ENCODE assay signal across 21 cellular contexts in genomic region chr12:28540324-28540714, GRCh38.
"Had no signal": no experiment of that assay in that cellular context is flagged by ENCODE, and none has a peak within 500 bp of the region (broad histone marks: within the 10 kb centered on the region; RNA-seq: fewer than 3 reads in every experiment).

No MANE protein-coding gene starts in this region.

- H3K27ac Mint-ChIP-seq: activated T-cell treated with anti-CD3 and anti-CD28 coated beads, Interleukin-2, amount 50 U/mL, for 72 hours; naive thymus-derived CD8-positive, alpha-beta T cell; stimulated activated memory B cell treated with anti-CD40 and anti-IgM and Interleukin-4, amounts not matched to agents 10 μg/mL and 1 μg/mL and 100 μg/mL, for 72 hours; type B pancreatic cell had no signal

- H3K4me3 Mint-ChIP-seq: activated T-cell treated with anti-CD3 and anti-CD28 coated beads, Interleukin-2, amount 50 U/mL, for 72 hours; naive thymus-derived CD8-positive, alpha-beta T cell; stimulated activated memory B cell treated with anti-CD40 and anti-IgM and Interleukin-4, amounts not matched to agents 10 μg/mL and 1 μg/mL and 100 μg/mL, for 72 hours; type B pancreatic cell had no signal

- H3K27ac ChIP-seq: ascending aorta, esophagus squamous epithelium, hepatocyte, lower lobe of right lung, parathyroid adenoma, testis had no signal

- H3K9me3 Mint-ChIP-seq: stimulated activated memory B cell treated with anti-CD40 and anti-IgM and Interleukin-4, amounts not matched to agents 10 μg/mL and 1 μg/mL and 100 μg/mL, for 72 hours; type B pancreatic cell had no signal

- H3K27me3 ChIP-seq: ascending aorta, esophagus squamous epithelium, hepatocyte, testis had no signal

- DNase-seq: activated CD4-positive, alpha-beta T cell treated with anti-CD3 and anti-CD28 coated beads, Interleukin-2, amount 50 U/mL, for 4 hours; activated CD4-positive, CD25-positive, alpha-beta regulatory T cell treated with anti-CD3 and anti-CD28 coated beads, Interleukin-2, amount 50 U/mL, for 72 hours; activated effector memory CD4-positive, alpha-beta T cell treated with anti-CD3 and anti-CD28 coated beads, Interleukin-2, amount 50 U/mL, for 16 hours; activated naive CD4-positive, alpha-beta T cell treated with anti-CD3 and anti-CD28 coated beads, Interleukin-2, amount 50 U/mL, for 16 hours; activated T-cell treated with anti-CD3 and anti-CD28 coated beads, Interleukin-2, amount 50 U/mL, for 72 hours; cerebellar nuclear complex; effector CD4-positive, alpha-beta T cell; esophagus squamous epithelium; lower lobe of right lung; naive thymus-derived CD8-positive, alpha-beta T cell; stimulated activated CD4-positive, alpha-beta T cell treated with anti-CD3 and anti-CD28 coated beads, Interleukin-4, amount 100 ng/mL, for 24 hours; T1000; testis had no signal

- FAIRE-seq: bronchial epithelial cell, islet of Langerhans had no signal

- H3K4me1 ChIP-seq: ascending aorta, lower lobe of right lung, parathyroid adenoma, testis had no signal

- H3K9me3 ChIP-seq: ascending aorta, esophagus squamous epithelium, lower lobe of right lung, testis had no signal

- H3K4me3 ChIP-seq: ascending aorta, esophagus squamous epithelium, hepatocyte, lower lobe of right lung, smooth muscle cell, testis had no signal

- H3K27me3 Mint-ChIP-seq: naive thymus-derived CD8-positive, alpha-beta T cell; stimulated activated memory B cell treated with anti-CD40 and anti-IgM and Interleukin-4, amounts not matched to agents 10 μg/mL and 1 μg/mL and 100 μg/mL, for 72 hours; type B pancreatic cell had no signal

- H3K36me3 ChIP-seq: ascending aorta, esophagus squamous epithelium, lower lobe of right lung had no signal
